In the genomic region with DNA sequence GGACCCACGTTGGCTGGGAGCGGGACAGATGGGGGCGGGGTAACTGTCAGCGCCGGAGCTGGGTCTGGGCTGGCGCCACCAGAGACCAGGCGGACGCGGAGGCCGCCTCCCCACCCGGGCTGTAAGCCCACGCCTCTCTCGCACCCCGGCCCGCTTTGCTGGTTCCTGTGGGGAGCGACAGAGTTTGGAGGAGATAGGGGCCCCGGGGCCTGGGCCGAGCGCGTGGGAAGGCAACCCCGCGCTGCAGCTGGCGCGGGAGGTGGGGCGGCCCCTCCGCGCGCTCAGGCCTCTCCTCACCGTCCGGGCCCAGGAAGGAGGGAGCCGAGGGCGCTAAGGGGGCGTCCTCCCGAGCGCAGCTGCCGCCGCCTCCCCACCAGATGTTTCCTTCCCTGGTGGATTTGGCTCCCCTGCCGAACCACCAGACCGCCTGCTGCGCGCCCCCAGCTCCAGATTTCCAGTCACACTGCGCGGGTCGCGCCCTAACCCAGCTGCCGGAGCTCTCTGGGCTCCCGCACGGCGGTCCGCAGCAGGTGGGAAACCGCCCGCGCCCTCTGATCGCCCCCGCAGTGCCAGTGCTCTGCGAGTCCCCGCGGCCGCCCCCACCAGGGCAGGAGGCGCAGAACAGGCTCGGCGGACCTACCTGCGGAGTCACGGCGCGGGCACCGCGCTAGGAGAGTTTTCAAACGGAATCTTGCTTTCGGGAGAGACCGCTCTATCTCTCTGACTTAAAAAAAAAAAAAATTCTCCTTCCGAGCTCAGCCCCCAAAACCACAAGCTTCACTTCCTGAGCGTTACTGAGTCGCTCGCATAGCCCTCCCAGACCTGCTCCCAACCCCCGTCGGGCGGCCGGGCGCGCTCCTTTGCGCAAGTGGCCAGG, we compare ENCODE assay signal across 7 cellular contexts. TPM values are rescaled to one million over a fixed set of nuclear protein-coding genes. Genes with fewer than 3 reads are reported as not detected.
DNase-seq lines count a peak whose midpoint lies in the region; ATAC-seq and TF ChIP-seq lines count a peak whose summit lies in the region.

No MANE protein-coding gene starts in this region.

- H3K4me3 ChIP-seq in coronary artery = peak overlapping the region; percentile 72
- H3K4me3 ChIP-seq in mucosa of descending colon = peak overlapping the region; percentile 29

- peaks cover 56% of the 10 kb centered on the region for H3K4me1 ChIP-seq in mucosa of descending colon (ENCODE audit: low read depth)

- peak; percentile 35 for ATAC-seq in GM18508 (IDR thresholded peaks at IDR 0.05; ENCODE audit: insufficient read depth, unreplicated experiment)
- peak; percentile 66 for ATAC-seq in HG02798 (IDR thresholded peaks at IDR 0.05; ENCODE audit: poor library complexity, unreplicated experiment)
- peak; percentile 57 to 64 for ATAC-seq in activated CD4-positive, CD25-positive, alpha-beta regulatory T cell treated with anti-CD3 and anti-CD28 coated beads, Interleukin-2, amount 50 U/mL, for 24 hours
- peak; percentile 71 for ATAC-seq in mucosa of descending colon

- DNase-seq in NCI-H1694 treated with DMSO at 0.1 percent for 48 hours (lab: John Stamatoyannopoulos, UW) = peak; percentile 67
- DNase-seq in coronary artery (ENCODE audit: low spot score) = no peak
- DNase-seq in mucosa of descending colon = peak; percentile 76 to 88 (median 83)
- DNase-seq in stimulated activated CD8-positive, alpha-beta memory T cell treated with anti-CD3 and anti-CD28 coated beads, Interleukin-7, amount 100 ng/mL, for 4 hours (ENCODE audit: low read depth in 2 of 2) = peak; percentile 81 to 90

- intact Hi-C loops in mucosa of descending colon (cut with DNase I, micrococcal nuclease) = no loop called here

- TF ChIP-seq CTCF in coronary artery (IDR thresholded peaks at IDR 0.05) (no peak), mucosa of descending colon (IDR thresholded peaks at IDR 0.05) (peak; percentile 25)

- H3K36me3 ChIP-seq in mucosa of descending colon (ENCODE audit: low read depth) = no peaks in the 10 kb centered on the region

- no peaks in the 10 kb centered on the region for H3K9me3 ChIP-seq in mucosa of descending colon

- no peak overlapping the region for H3K27ac ChIP-seq in coronary artery

RNA-seq across cellular contexts. Expression of gene GFI1, which starts 1.1 kb away (rescaled TPM):
- 1 to 10 TPM; 2.7 to 7.8 (median 7.7) TPM for total RNA-seq in mucosa of descending colon
